ENCODE assay signal across 18 cellular contexts in genomic region chr9:111610149-111610548, GRCh38. TPM values are rescaled to one million over a fixed set of nuclear protein-coding genes. Genes with fewer than 3 reads are reported as not detected.
A peak's percentile ranks its signal among the peaks of the same experiment; 100 is the strongest.
DNase-seq lines count a peak whose midpoint lies in the region; ATAC-seq and TF ChIP-seq lines count a peak whose summit lies in the region.
"Had no signal": no experiment of that assay in that cellular context is flagged by ENCODE, and none has a peak within 500 bp of the region (broad histone marks: within the 10 kb centered on the region; RNA-seq: fewer than 3 reads in every experiment).

No MANE protein-coding gene starts in this region.

- CTCF ChIA-PET in mammary epithelial cell (lab: Charles Lee; ENCODE audit: low non-redundant PET) = no interaction called here
- CTCF ChIA-PET in activated CD8-positive, alpha-beta T cell treated with anti-CD3 and anti-CD28 coated beads for 36 hours (lab: Charles Lee) = interaction anchor here (0.9 to 1.6 kb wide), 3 partner anchors 10 to 12 kb away, joined by 3 to 4 read pairs (median 4); no protein-coding TSS in a partner anchor

- dilution Hi-C loops in mammary epithelial cell (cut with HindIII; ENCODE audit: low sequenced_read_pairs) = no loop called here

- H3K4me3 Mint-ChIP-seq in HFFc6 = no peak overlapping the region
- no peak overlapping the region for H3K4me3 Mint-ChIP-seq in activated CD8-positive, alpha-beta T cell treated with anti-CD3 and anti-CD28 coated beads for 36 hours
- H3K4me3 Mint-ChIP-seq: CD4-positive, CD25-positive, alpha-beta regulatory T cell had no signal

- no peaks in the 10 kb centered on the region for H3K9me3 Mint-ChIP-seq in HFFc6
- H3K9me3 Mint-ChIP-seq in activated CD8-positive, alpha-beta T cell treated with anti-CD3 and anti-CD28 coated beads for 36 hours = no peaks in the 10 kb centered on the region

- no peaks in the 10 kb centered on the region for H3K36me3 Mint-ChIP-seq in HFFc6 (ENCODE audit: low read depth)
- H3K36me3 Mint-ChIP-seq in activated CD8-positive, alpha-beta T cell treated with anti-CD3 and anti-CD28 coated beads for 36 hours (ENCODE audit: low read depth) = no peaks in the 10 kb centered on the region
- H3K36me3 Mint-ChIP-seq: CD4-positive, CD25-positive, alpha-beta regulatory T cell had no signal

- BruUV-seq in mammary epithelial cell (replicated peaks; lab: Mats Ljungman, UMichigan) = no TSS peak

- peaks cover 26% of the 10 kb centered on the region for H3K27me3 Mint-ChIP-seq in HFFc6 (ENCODE audit: insufficient read depth)
- H3K27me3 Mint-ChIP-seq in activated CD8-positive, alpha-beta T cell treated with anti-CD3 and anti-CD28 coated beads for 36 hours = peaks cover 15% of the 10 kb centered on the region

- no peaks in the 10 kb centered on the region for H4K20me1 ChIP-seq in mammary epithelial cell (ENCODE audit: insufficient read depth, low read length)

- H3K4me2 ChIP-seq in mammary epithelial cell (ENCODE audit: insufficient read depth, low read depth, low read length) = no peak overlapping the region

- H3K27ac Mint-ChIP-seq in HFFc6 = no peak overlapping the region
- no peak overlapping the region for H3K27ac Mint-ChIP-seq in activated CD8-positive, alpha-beta T cell treated with anti-CD3 and anti-CD28 coated beads for 36 hours

- H3K27me3 ChIP-seq in mammary epithelial cell (ENCODE audit: insufficient read depth, low read length) = no peaks in the 10 kb centered on the region
- H3K27me3 ChIP-seq in liver (ENCODE audit: control insufficient read depth in 4 of 4, insufficient read depth in 4 of 4, low read length in 3 of 4) = no peaks in the 10 kb centered on the region
- H3K27me3 ChIP-seq: MG63 had no signal

- TF ChIP-seq CTCF in mammary epithelial cell (conservative IDR thresholded peaks at IDR 0.05 in 1 of 2, IDR thresholded peaks at IDR 0.05 in 1 of 2; ENCODE audit: extremely low read depth in 1 of 2, insufficient read depth in 1 of 2, low read depth in 1 of 2, low read length in 2 of 2) (no peak), liver (IDR thresholded peaks at IDR 0.05; ENCODE audit: low read depth, low read length, missing input control) (no peak), HFFc6 (IDR thresholded peaks at IDR 0.05) (no peak)
- TF ChIP-seq CTCF in activated CD8-positive, alpha-beta T cell treated with anti-CD3 and anti-CD28 coated beads for 36 hours (IDR thresholded peaks at IDR 0.05) = no peak

- H3K36me3 ChIP-seq in mammary epithelial cell (ENCODE audit: insufficient read depth, low read length) (no peaks in the 10 kb centered on the region), liver (ENCODE audit: control insufficient read depth in 4 of 4, insufficient read depth in 3 of 4, low read depth in 1 of 4, low read length in 3 of 4) (no peaks in the 10 kb centered on the region)
- H3K36me3 ChIP-seq: MG63 had no signal

- ATAC-seq in esophagus mucosa = peak; percentile 48
- no peak for ATAC-seq in GM21786 (IDR thresholded peaks at IDR 0.05; ENCODE audit: unreplicated experiment)
- ATAC-seq in activated CD8-positive, alpha-beta T cell treated with anti-CD3 and anti-CD28 coated beads for 36 hours = no peak
- ATAC-seq: HCT116 had no signal

- intact Hi-C loops in mammary epithelial cell (cut with micrococcal nuclease) = no loop called here
- intact Hi-C loops in activated CD8-positive, alpha-beta T cell treated with anti-CD3 and anti-CD28 coated beads for 36 hours (cut with micrococcal nuclease) = no loop called here

- no peaks in the 10 kb centered on the region for H3K79me2 ChIP-seq in mammary epithelial cell (ENCODE audit: insufficient read depth, low read length)

- no peaks in the 10 kb centered on the region for H3K4me1 Mint-ChIP-seq in HFFc6 (ENCODE audit: low read depth)
- H3K4me1 Mint-ChIP-seq in activated CD8-positive, alpha-beta T cell treated with anti-CD3 and anti-CD28 coated beads for 36 hours (ENCODE audit: low read depth) = no peaks in the 10 kb centered on the region
- H3K4me1 Mint-ChIP-seq: CD4-positive, CD25-positive, alpha-beta regulatory T cell had no signal

- peaks cover 3% of the 10 kb centered on the region for H3K4me1 ChIP-seq in mammary epithelial cell (ENCODE audit: insufficient read depth, low read length)
- H3K4me1 ChIP-seq in liver (ENCODE audit: control insufficient read depth in 4 of 4, insufficient read depth in 4 of 4, low read length in 3 of 4) = peaks cover 0 to 35% (median 29%) of the 10 kb centered on the region in 4 donors

- no peak overlapping the region for H3K27ac ChIP-seq in mammary epithelial cell (ENCODE audit: insufficient read depth, low read depth, low read length)
- H3K27ac ChIP-seq in liver (ENCODE audit: low read depth in 1 of 2, low read length in 2 of 2) = peak overlapping the region; percentile 49 to 69
- H3K27ac ChIP-seq: SK-N-MC had no signal

- POLR2A ChIA-PET in activated CD8-positive, alpha-beta T cell treated with anti-CD3 and anti-CD28 coated beads for 36 hours (lab: Charles Lee) = no interaction called here

- DNase-seq in mammary epithelial cell (no peak), HFFc6 (no peak), hepatic stellate cell (ENCODE audit: low spot score) (no peak)
- DNase-seq in activated CD8-positive, alpha-beta T cell treated with anti-CD3 and anti-CD28 coated beads for 36 hours = no peak
- DNase-seq: CD4-positive, CD25-positive, alpha-beta regulatory T cell; DMS79 treated with DMSO at 0.1 percent for 48 hours; Kasumi-1; MG63; NCI-H1417; NCI-H187; NCI-H446; NCI-H526; SHP77 had no signal

- no peak overlapping the region for H3K4me3 ChIP-seq in mammary epithelial cell (replicated peaks in 1 of 3; ENCODE audit: insufficient read depth in 1 of 3, low read depth in 2 of 3, low read length in 3 of 3)
- H3K4me3 ChIP-seq in liver (ENCODE audit: low read depth in 1 of 3, low read length in 3 of 3) = no peak overlapping the region
- H3K4me3 ChIP-seq: MG63, SK-N-MC had no signal

- TF ChIP-seq RAD21 in liver (IDR thresholded peaks at IDR 0.05) = peak in 1 of 2 donors; percentile 29

- 7% methylated on average over 4 of the region's 5 CpGs for WGBS in mammary epithelial cell (ENCODE audit: low coverage, missing lambda C conversion rate)
- WGBS in liver = 29% methylated on average over 5 of the region's 5 CpGs

- no peaks in the 10 kb centered on the region for H3K9me3 ChIP-seq in mammary epithelial cell (replicated peaks; ENCODE audit: insufficient read depth, low read length)
- H3K9me3 ChIP-seq in liver (ENCODE audit: control insufficient read depth in 4 of 4, low read length in 3 of 4) = no peaks in the 10 kb centered on the region
- H3K9me3 ChIP-seq: MG63 had no signal

- in situ Hi-C loops in mammary epithelial cell (cut with MboI; ENCODE audit: low sequenced_read_pairs in 2 of 2) = no loop called here

- peak overlapping the region; percentile 90 for H2AFZ ChIP-seq in mammary epithelial cell (ENCODE audit: low read depth, low read length)

- no peak overlapping the region for H3K9ac ChIP-seq in mammary epithelial cell (ENCODE audit: insufficient read depth, low read length)
- peak overlapping the region in 1 of 2 donors; percentile 61 for H3K9ac ChIP-seq in liver (ENCODE audit: low read depth in 1 of 2, low read length in 2 of 2)

TF ChIP-seq in liver, 16 proteins besides CTCF, POLR2A, EP300 and RAD21 (continues in another document):
- TF ChIP-seq MAX (IDR thresholded peaks at IDR 0.05) = peak; percentile 53
- TF ChIP-seq FOXA2 (IDR thresholded peaks at IDR 0.05) = no peak
- no peak for TF ChIP-seq FOXA1 (IDR thresholded peaks at IDR 0.05)
- TF ChIP-seq NR2F2 (IDR thresholded peaks at IDR 0.05) = no peak

RNA-seq across cellular contexts. Expression of gene PTGR1, which starts 10.7 kb away (rescaled TPM):
- total RNA-seq in mammary epithelial cell = 10 to 100 TPM; 49.0 to 61.6 TPM
- polyA plus RNA-seq in mammary epithelial cell = 66.8 TPM
- polyA minus RNA-seq in mammary epithelial cell = 56.8 TPM
- total RNA-seq in esophagus mucosa = 101 TPM
- total RNA-seq in liver = 100 to 1,000 TPM in 1 of 2 donors, 10 to 100 TPM in 1; 53.1 to 324 TPM
- polyA plus RNA-seq in liver = 100 to 1,000 TPM; 618 to 784 TPM
- total RNA-seq in HFFc6 (2021; fragmentation: NEBNext Ultra II Directional; extraction: Animal tissue kit (Norgen Biotek cat#: 25700)) = 10 to 100 TPM; 50.3 to 86.6 (median 82.4) TPM
- 1 to 10 TPM; 1.7 to 1.8 TPM for total RNA-seq in activated CD8-positive, alpha-beta T cell treated with anti-CD3 and anti-CD28 coated beads for 36 hours
- total RNA-seq: CD4-positive, CD25-positive, alpha-beta regulatory T cell had no signal

RNA-seq across cellular contexts. Expression of gene DNAJC25, which starts 21.0 kb away (rescaled TPM):
- total RNA-seq in mammary epithelial cell = 1 to 10 TPM; 4.5 to 9.4 TPM
- 3.2 TPM for polyA plus RNA-seq in mammary epithelial cell
- polyA minus RNA-seq in mammary epithelial cell = not detected
- 3.0 TPM for total RNA-seq in esophagus mucosa
- 10 to 100 TPM in 1 of 2 donors, 1 to 10 TPM in 1; 9.3 to 17.8 TPM for total RNA-seq in liver
- 10 to 100 TPM; 15.0 to 15.6 TPM for polyA plus RNA-seq in liver
- total RNA-seq in HFFc6 (2021; fragmentation: NEBNext Ultra II Directional; extraction: Animal tissue kit (Norgen Biotek cat#: 25700)) = 10 to 100 TPM in 4 of 6 experiments, 1 to 10 TPM in 2; 9.6 to 11.5 (median 10.3) TPM
- total RNA-seq in activated CD8-positive, alpha-beta T cell treated with anti-CD3 and anti-CD28 coated beads for 36 hours = 10 to 100 TPM in 1 of 2 experiments, 1 to 10 TPM in 1; 9.6 to 11.0 TPM

RNA-seq across cellular contexts. Expression of gene GNG10, which starts 51.3 kb away (rescaled TPM):
- total RNA-seq in mammary epithelial cell = 10 to 100 TPM; 51.7 to 70.3 TPM
- 58.8 TPM for polyA plus RNA-seq in mammary epithelial cell
- polyA minus RNA-seq in mammary epithelial cell = 33.7 TPM
- total RNA-seq in esophagus mucosa = 12.8 TPM
- 10 to 100 TPM; 15.9 to 20.2 TPM for total RNA-seq in liver
- 10 to 100 TPM; 22.4 to 24.3 TPM for polyA plus RNA-seq in liver
- 10 to 100 TPM; 60.5 to 72.7 (median 66.0) TPM for total RNA-seq in HFFc6 (2021; fragmentation: NEBNext Ultra II Directional; extraction: Animal tissue kit (Norgen Biotek cat#: 25700))
- total RNA-seq in activated CD8-positive, alpha-beta T cell treated with anti-CD3 and anti-CD28 coated beads for 36 hours = 10 to 100 TPM; 14.3 to 17.2 TPM

Comparison
In these comparisons a context has a peak if more than half of its experiments do, and no peak if none do; other contexts are left out.
1. RNA of gene PTGR1, which starts 10.7 kb away (total RNA-seq): 53.1 to 324 TPM in liver, 101 TPM in esophagus mucosa (single experiment), 50.3 to 86.6 TPM in HFFc6 and 49.0 to 61.6 TPM in mammary epithelial cell; 1.7 to 1.8 TPM in activated CD8-positive, alpha-beta T cell treated with anti-CD3 and anti-CD28 coated beads for 36 hours; every median in the first group is over 10 times any median in the second.